In the genomic region with DNA sequence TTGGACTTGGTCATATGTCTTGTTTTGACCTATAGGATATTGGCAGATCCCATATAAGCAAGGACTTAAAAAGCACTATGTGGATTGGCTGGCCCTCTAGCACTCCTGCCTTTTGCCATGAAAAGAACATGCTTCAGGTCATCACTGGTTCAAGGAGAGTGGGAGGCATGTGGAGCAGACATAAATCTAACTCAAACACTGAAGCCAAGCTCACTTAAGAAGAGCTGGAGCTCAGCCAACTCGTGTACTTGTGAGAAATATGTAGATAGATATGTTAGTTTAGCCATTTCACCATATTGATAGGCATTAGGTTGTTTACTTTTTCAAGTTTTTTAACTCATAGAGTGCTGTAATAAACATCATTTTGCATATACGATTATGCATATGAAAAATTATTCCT, we compare ENCODE assay signal across 19 cellular contexts. TPM values are rescaled to one million over a fixed set of nuclear protein-coding genes. Genes with fewer than 3 reads are reported as not detected.
"Had no signal": no experiment of that assay in that cellular context is flagged by ENCODE, and none has a peak within 500 bp of the region (broad histone marks: within the 10 kb centered on the region; RNA-seq: fewer than 3 reads in every experiment).

No MANE protein-coding gene starts in this region.

- H3K27ac ChIP-seq: dorsolateral prefrontal cortex, esophagus squamous epithelium, left ventricle myocardium inferior, prostate gland, right lobe of liver, WERI-Rb-1 had no signal

- H3K27me3 ChIP-seq: dorsolateral prefrontal cortex, esophagus squamous epithelium, right lobe of liver, spleen had no signal

- H3K4me1 ChIP-seq: esophagus squamous epithelium, left ventricle myocardium inferior, prostate gland, spleen had no signal

- H3K36me3 ChIP-seq: esophagus squamous epithelium, left ventricle myocardium inferior, prostate gland, right lobe of liver, spleen, WERI-Rb-1 had no signal

- ATAC-seq: activated CD4-positive, alpha-beta T cell treated with anti-CD3 and anti-CD28 coated beads for 36 hours; right lobe of liver; stimulated activated naive B cell treated with anti-CD40 and anti-IgM and Interleukin-4, amounts not matched to agents 10 μg/mL and 1 μg/mL and 100 μg/mL, for 72 hours had no signal

- DNase-seq: activated CD4-positive, alpha-beta memory T cell treated with anti-CD3 and anti-CD28 coated beads, Interleukin-2, amount 10 ng/mL, durations not matched to agents 7 days and 5 days; activated CD4-positive, alpha-beta T cell treated with anti-CD3 and anti-CD28 coated beads for 36 hours; activated gamma-delta T cell; activated T-cell treated with anti-CD3 and anti-CD28 coated beads, Interleukin-2, amount 50 U/mL, for 48 hours; anterior cingulate cortex; dorsolateral prefrontal cortex; esophagus squamous epithelium; foreskin melanocyte; head of caudate nucleus; left ventricle myocardium inferior; nephron progenitor cell; right lobe of liver; spleen; stimulated activated CD4-positive, alpha-beta T cell treated with anti-CD3 and anti-CD28 coated beads, Interleukin-1b, Interleukin-23, amount 100 ng/mL, for 48 hours; stimulated activated naive B cell treated with anti-CD40 and anti-IgM and Interleukin-4, amounts not matched to agents 10 μg/mL and 1 μg/mL and 100 μg/mL, for 72 hours; substantia nigra; WERI-Rb-1 had no signal

- H3K4me3 ChIP-seq: dorsolateral prefrontal cortex, esophagus squamous epithelium, left ventricle myocardium inferior, prostate gland, right lobe of liver, spleen had no signal

- H3K9me3 ChIP-seq: esophagus squamous epithelium, left ventricle myocardium inferior, prostate gland, right lobe of liver had no signal

RNA-seq across cellular contexts. Expression of a gene that starts 19.9 kb away (rescaled TPM):
- total RNA-seq: activated CD4-positive, alpha-beta memory T cell treated with anti-CD3 and anti-CD28 coated beads, Interleukin-2, amount 10 ng/mL, durations not matched to agents 7 days and 5 days; activated CD4-positive, alpha-beta T cell treated with anti-CD3 and anti-CD28 coated beads for 36 hours; left ventricle myocardium inferior; omental fat pad; spleen had no signal
- polyA plus RNA-seq: spleen had no signal

RNA-seq across cellular contexts. Expression of a gene that starts 26.8 kb away (rescaled TPM):
- total RNA-seq: activated CD4-positive, alpha-beta memory T cell treated with anti-CD3 and anti-CD28 coated beads, Interleukin-2, amount 10 ng/mL, durations not matched to agents 7 days and 5 days; activated CD4-positive, alpha-beta T cell treated with anti-CD3 and anti-CD28 coated beads for 36 hours had no signal
